ENCODE assay signal across 16 cellular contexts in genomic region chr5:171997011-171997410, GRCh38.
"Had no signal": no experiment of that assay in that cellular context is flagged by ENCODE, and none has a peak within 500 bp of the region (broad histone marks: within the 10 kb centered on the region; RNA-seq: fewer than 3 reads in every experiment).

No MANE protein-coding gene starts in this region.

- H3K36me3 ChIP-seq: colonic mucosa, thoracic aorta had no signal

- H3K27me3 ChIP-seq: colonic mucosa, foreskin keratinocyte, spleen, stomach had no signal

- DNase-seq: activated CD4-positive, alpha-beta memory T cell treated with anti-CD3 and anti-CD28 coated beads for 36 hours; activated gamma-delta T cell; activated T-cell treated with anti-CD3 and anti-CD28 coated beads, Interleukin-2, amount 50 U/mL, for 48 hours; caudate nucleus; colonic mucosa; glutamatergic neuron; left cardiac atrium; midbrain; psoas muscle; spleen; stomach had no signal

- H3K4me3 ChIP-seq: colonic mucosa, lung, psoas muscle, spleen, stomach, thoracic aorta had no signal

- H3K9me3 ChIP-seq: colonic mucosa, psoas muscle, spleen, stomach, thoracic aorta had no signal

- ATAC-seq: activated naive CD4-positive, alpha-beta T cell treated with anti-CD3 and anti-CD28 coated beads, Interleukin-2, amount 50 U/mL, for 72 hours; foreskin keratinocyte; psoas muscle; sciatic nerve had no signal

- H3K27ac ChIP-seq: colonic mucosa, foreskin keratinocyte, psoas muscle, spleen, stomach, thoracic aorta had no signal
